Comparison of ENCODE assay signal across 8 cellular contexts in the genomic region with DNA sequence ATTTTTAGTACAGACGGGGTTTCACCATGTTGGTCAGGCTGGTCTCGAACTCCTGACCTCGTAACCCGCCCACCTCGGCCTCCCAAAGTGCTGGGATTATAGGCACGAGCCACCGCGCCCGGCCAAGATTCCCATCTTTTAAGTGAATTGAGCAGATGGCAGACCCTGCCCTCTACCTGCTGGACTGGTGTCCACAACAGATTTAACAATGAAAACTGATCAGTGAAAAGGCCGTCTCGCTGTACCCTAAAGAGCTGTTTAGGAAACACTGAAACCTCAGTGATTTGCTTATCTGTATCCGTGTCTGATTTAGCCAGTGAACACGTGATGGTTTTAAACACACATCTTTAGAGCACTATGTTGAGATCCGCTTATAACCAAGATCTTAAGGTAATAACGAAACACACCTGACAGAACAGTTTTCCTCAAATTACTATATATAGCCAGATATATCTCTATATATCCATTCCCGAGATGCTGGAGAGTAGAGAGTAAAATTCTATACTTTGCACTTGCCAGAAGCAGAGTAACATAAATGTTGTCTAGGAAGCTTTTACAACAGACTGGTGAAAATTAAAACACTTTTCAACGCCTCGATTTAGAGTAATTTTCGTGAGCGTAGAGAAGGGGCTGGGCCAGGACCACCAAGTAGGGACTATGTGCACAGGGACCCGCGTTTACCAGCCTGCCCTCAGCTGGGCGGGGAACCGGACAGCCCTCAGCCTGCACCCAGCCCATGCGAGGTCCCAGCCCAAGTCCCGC. TPM values are rescaled to one million over a fixed set of nuclear protein-coding genes. Genes with fewer than 3 reads are reported as not detected.
DNase-seq lines count a peak whose midpoint lies in the region; ATAC-seq, FAIRE-seq and TF ChIP-seq lines count a peak whose summit lies in the region.

No MANE protein-coding gene starts in this region.

- TF ChIP-seq CTCF in bronchial epithelial cell (IDR thresholded peaks at IDR 0.05; ENCODE audit: insufficient read depth, low read length, severe bottlenecking) (no peak), kidney epithelial cell (IDR thresholded peaks at IDR 0.05; ENCODE audit: insufficient read depth, low read length, poor library complexity, severe bottlenecking) (no peak)

- H3K4me3 Mint-ChIP-seq in stimulated activated naive CD8-positive, alpha-beta T cell treated with anti-CD3 and anti-CD28 coated beads, Interleukin-15, Interleukin-2, amounts not matched to agents 100 ng/mL and 50 ng/mL, for 24 hours, result peak overlapping the region; percentile 97

- H3K27me3 ChIP-seq in bronchial epithelial cell (ENCODE audit: control insufficient read depth, insufficient read depth, low read length), result no peaks in the 10 kb centered on the region
- no peaks in the 10 kb centered on the region for H3K27me3 ChIP-seq in kidney epithelial cell (ENCODE audit: control insufficient read depth, insufficient read depth, low read length)

- FAIRE-seq in bronchial epithelial cell (lab: Jason Lieb, UNC), result no peak

- peak overlapping the region; percentile 67 for H3K27ac Mint-ChIP-seq in stimulated activated naive CD8-positive, alpha-beta T cell treated with anti-CD3 and anti-CD28 coated beads, Interleukin-15, Interleukin-2, amounts not matched to agents 100 ng/mL and 50 ng/mL, for 24 hours

- DNase-seq in DMS53 treated with DMSO at 0.1 percent for 48 hours (lab: John Stamatoyannopoulos, UW; ENCODE audit: unreplicated experiment), result peak; percentile 76
- DNase-seq in GM19240 (ENCODE audit: insufficient read length, low spot score), result peak; percentile 24
- DNase-seq in NCI-H774 (lab: John Stamatoyannopoulos, UW), result peak; percentile 66
- DNase-seq in bronchial epithelial cell (ENCODE audit: low read depth), result peak; percentile 14
- no peak for DNase-seq in kidney epithelial cell (ENCODE audit: low read depth)
- DNase-seq in activated CD8-positive, alpha-beta memory T cell treated with anti-CD3 and anti-CD28 coated beads, Interleukin-2, amount 50 U/mL, for 48 hours, result no peak

- peak; percentile 44 for ATAC-seq in HG03159 (IDR thresholded peaks at IDR 0.05; ENCODE audit: unreplicated experiment)

- no peaks in the 10 kb centered on the region for H3K27me3 Mint-ChIP-seq in stimulated activated naive CD8-positive, alpha-beta T cell treated with anti-CD3 and anti-CD28 coated beads, Interleukin-15, Interleukin-2, amounts not matched to agents 100 ng/mL and 50 ng/mL, for 24 hours

- H3K36me3 ChIP-seq in bronchial epithelial cell (ENCODE audit: control insufficient read depth, insufficient read depth, low read length), result no peaks in the 10 kb centered on the region
- no peaks in the 10 kb centered on the region for H3K36me3 ChIP-seq in kidney epithelial cell (ENCODE audit: control insufficient read depth, insufficient read depth, low read length)

- no peaks in the 10 kb centered on the region for H3K9me3 Mint-ChIP-seq in stimulated activated naive CD8-positive, alpha-beta T cell treated with anti-CD3 and anti-CD28 coated beads, Interleukin-15, Interleukin-2, amounts not matched to agents 100 ng/mL and 50 ng/mL, for 24 hours

- no peaks in the 10 kb centered on the region for H3K36me3 Mint-ChIP-seq in stimulated activated naive CD8-positive, alpha-beta T cell treated with anti-CD3 and anti-CD28 coated beads, Interleukin-15, Interleukin-2, amounts not matched to agents 100 ng/mL and 50 ng/mL, for 24 hours (ENCODE audit: low read depth)

- peak overlapping the region; percentile 83 for H3K4me3 ChIP-seq in bronchial epithelial cell (ENCODE audit: low read depth, low read length)
- H3K4me3 ChIP-seq in kidney epithelial cell (ENCODE audit: low read depth, low read length), result peak overlapping the region; percentile 88

- peaks cover 34% of the 10 kb centered on the region for H3K4me1 Mint-ChIP-seq in stimulated activated naive CD8-positive, alpha-beta T cell treated with anti-CD3 and anti-CD28 coated beads, Interleukin-15, Interleukin-2, amounts not matched to agents 100 ng/mL and 50 ng/mL, for 24 hours (ENCODE audit: low read depth)

RNA-seq across cellular contexts. Expression of a gene that starts 0.6 kb away (rescaled TPM):
- total RNA-seq in bronchial epithelial cell (0.53 and 0.90 TPM in 2 replicates), kidney epithelial cell (3.0 and 6.0 TPM in 2 replicates)

RNA-seq across cellular contexts. Expression of a gene that starts 35.2 kb away (rescaled TPM):
- total RNA-seq in bronchial epithelial cell (122 and 183 TPM in 2 replicates), kidney epithelial cell (156 and 158 TPM in 2 replicates)

RNA-seq across cellular contexts. Expression of a gene that starts 52.2 kb away (rescaled TPM):
- total RNA-seq in bronchial epithelial cell, result 30.5 and 34.7 TPM in 2 replicates
- 44.1 and 44.9 TPM in 2 replicates for total RNA-seq in kidney epithelial cell

Comparison
In these comparisons a context has a peak if more than half of its experiments do, and no peak if none do; other contexts are left out.
1. DNase-seq: peak in DMS53 treated with DMSO at 0.1 percent for 48 hours (single experiment), GM19240 (single experiment), NCI-H774 (single experiment) and bronchial epithelial cell (single experiment); none in kidney epithelial cell (single experiment) and activated CD8-positive, alpha-beta memory T cell treated with anti-CD3 and anti-CD28 coated beads, Interleukin-2, amount 50 U/mL, for 48 hours (single experiment).